ENCODE assay signal across 20 cellular contexts in the genomic region with DNA sequence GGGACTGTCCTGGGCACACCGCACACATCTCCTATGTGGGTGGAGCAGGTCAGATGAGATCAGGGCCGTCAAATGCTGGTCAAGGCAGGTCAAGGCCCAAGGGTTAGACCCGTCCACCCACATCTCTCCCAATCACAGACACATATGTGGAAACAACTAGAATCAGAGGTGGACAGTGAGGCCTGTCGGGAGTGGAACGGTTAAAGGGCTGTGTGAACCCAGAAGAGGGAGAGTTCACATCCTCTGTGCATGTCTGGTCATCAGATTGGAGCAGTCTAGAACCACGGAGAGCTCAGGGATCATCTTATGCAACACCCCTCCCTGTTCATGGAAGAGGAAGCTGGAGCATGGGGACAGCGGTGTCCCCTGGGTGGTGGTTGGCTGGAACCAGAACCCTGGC. TPM values are rescaled to one million over a fixed set of nuclear protein-coding genes. Genes with fewer than 3 reads are reported as not detected.
DNase-seq lines count a peak whose midpoint lies in the region; ATAC-seq, FAIRE-seq and TF ChIP-seq lines count a peak whose summit lies in the region.
"Had no signal": no experiment of that assay in that cellular context is flagged by ENCODE, and none has a peak within 500 bp of the region (broad histone marks: within the 10 kb centered on the region; RNA-seq: fewer than 3 reads in every experiment).

No MANE protein-coding gene starts in this region.

- H3K27ac ChIP-seq in left ventricle myocardium inferior (replicated peaks) (no peak overlapping the region), HepG2 (ENCODE audit: extremely low read length, insufficient read depth, low read length) (peak overlapping the region; percentile 57), upper lobe of right lung (no peak overlapping the region)
- H3K27ac ChIP-seq: BLaER1 had no signal

- BruUV-seq in HepG2 (replicated peaks; lab: Mats Ljungman, UMichigan) = no TSS peak

- TF ChIP-seq EP300 in HepG2 (IDR thresholded peaks at IDR 0.05; ENCODE audit: low read depth in 2 of 2, low read length in 2 of 2) (no peak), HepG2 (CRISPR knock-in tag; IDR thresholded peaks at IDR 0.05; ENCODE audit: borderline replicate concordance) (no peak)

- intact Hi-C loops in Right ventricle myocardium inferior (cut with DNase I) = no loop called here
- intact Hi-C loops in left ventricle myocardium inferior (cut with micrococcal nuclease) = no loop called here
- intact Hi-C loops in HepG2 (cut with micrococcal nuclease; ENCODE audit: unreplicated experiment) = no loop called here
- intact Hi-C loops in upper lobe of right lung (cut with DNase I) = no loop called here

- H3K79me2 ChIP-seq in HepG2 (ENCODE audit: insufficient read depth, low read length) = no peaks in the 10 kb centered on the region

- FAIRE-seq in bronchial epithelial cell (lab: Jason Lieb, UNC) = peak; percentile 7
- FAIRE-seq in HepG2 (lab: Jason Lieb, UNC) = peak; percentile 64
- FAIRE-seq in HTR-8/SVneo (lab: Jason Lieb, UNC) = no peak
- FAIRE-seq: GM12878, GM18507 had no signal

- CTCF ChIA-PET in HepG2 (lab: Yijun Ruan, JAX; ENCODE audit: low intra/inter-chr PET ratio, low total read pairs) = no interaction called here

- H3K27me3 ChIP-seq in left ventricle myocardium inferior (ENCODE audit: low read depth) (no peaks in the 10 kb centered on the region), bronchial epithelial cell (ENCODE audit: control insufficient read depth, insufficient read depth, low read length) (no peaks in the 10 kb centered on the region), HepG2 (ENCODE audit: control insufficient read depth in 1 of 2, insufficient read depth in 2 of 2, low read length in 2 of 2) (no peaks in the 10 kb centered on the region), upper lobe of right lung (no peaks in the 10 kb centered on the region)
- H3K27me3 ChIP-seq: BLaER1 had no signal

- H3K36me3 ChIP-seq in left ventricle myocardium inferior (peaks cover 42% of the 10 kb centered on the region), bronchial epithelial cell (ENCODE audit: control insufficient read depth, insufficient read depth, low read length) (peaks cover 1% of the 10 kb centered on the region), HepG2 (replicated peaks in 1 of 2; ENCODE audit: control insufficient read depth in 1 of 2, insufficient read depth in 2 of 2, low read length in 2 of 2) (no peaks in the 10 kb centered on the region), upper lobe of right lung (peaks cover 19% of the 10 kb centered on the region)

- no peak overlapping the region for H3K9ac ChIP-seq in HepG2 (ENCODE audit: insufficient read depth, low read depth, low read length)
- H3K9ac ChIP-seq: BLaER1 had no signal

- WGBS in HepG2 (ENCODE audit: low lambda C conversion rate) = 22% methylated on average over 7 of the region's 7 CpGs

- TF ChIP-seq POLR2A in HepG2 (IDR thresholded peaks at IDR 0.05; ENCODE audit: insufficient read depth in 1 of 2, low read depth in 2 of 2, low read length in 2 of 2) = no peak

- no peak for TF ChIP-seq CTCF in left ventricle myocardium inferior (IDR thresholded peaks at IDR 0.05; ENCODE audit: borderline replicate concordance)
- TF ChIP-seq CTCF in bronchial epithelial cell (IDR thresholded peaks at IDR 0.05; ENCODE audit: insufficient read depth, low read length, severe bottlenecking) = no peak
- TF ChIP-seq CTCF in HepG2 (CRISPR knock-in tag; IDR thresholded peaks at IDR 0.05) = 0 out of 2 replicates have a peak, but pooled peaks have one; percentile 4
- no peak for TF ChIP-seq CTCF in upper lobe of right lung (IDR thresholded peaks at IDR 0.05)
- TF ChIP-seq CTCF in foreskin fibroblast (IDR thresholded peaks at IDR 0.05; ENCODE audit: low read depth, low read length) = no peak

- H3K4me3 ChIP-seq in left ventricle myocardium inferior (no peak overlapping the region), bronchial epithelial cell (ENCODE audit: low read depth, low read length) (no peak overlapping the region), HepG2 (replicated peaks in 1 of 3; ENCODE audit: insufficient read depth in 1 of 3, low read depth in 2 of 3, low read length in 3 of 3) (no peak overlapping the region), upper lobe of right lung (no peak overlapping the region), foreskin fibroblast (ENCODE audit: low read depth in 1 of 2, low read length in 2 of 2) (no peak overlapping the region)
- H3K4me3 ChIP-seq: BLaER1, GM12878, GM23338 had no signal

- no peak overlapping the region for H2AFZ ChIP-seq in HepG2 (ENCODE audit: low read length)
- H2AFZ ChIP-seq: GM23338 had no signal

- DNase-seq in Right ventricle myocardium inferior (ENCODE audit: missing footprints) (peak; percentile 39), left ventricle myocardium inferior (no peak), bronchial epithelial cell (ENCODE audit: low read depth) (no peak), HepG2 (ENCODE audit: low spot score) (peak; percentile 57), upper lobe of right lung (no peak), HTR-8/SVneo (ENCODE audit: insufficient read length, low spot score) (no peak), foreskin fibroblast (no peak), ureter (ENCODE audit: low spot score) (no peak)
- DNase-seq: 8988T; Calu3; CD8-positive, alpha-beta T cell; DMS79 treated with DMSO at 0.1 percent for 48 hours; H7 had no signal

- ATAC-seq in Right ventricle myocardium inferior (no peak), HepG2 (peak; percentile 61), upper lobe of right lung (peak; percentile 38)
- ATAC-seq: CD8-positive, alpha-beta T cell; GM12878; GM23338; HCT116 had no signal

- POLR2A ChIA-PET in HepG2 (lab: Yijun Ruan, JAX) = interaction anchor here (0.8 to 1.5 kb wide), 6 partner anchors 21 to 92 kb away, joined by 3 to 5 read pairs (median 4); a partner anchor contains a TSS

- H4K20me1 ChIP-seq in HepG2 (ENCODE audit: insufficient read depth, low read length) = no peaks in the 10 kb centered on the region
- H4K20me1 ChIP-seq: BLaER1 had no signal

- H3K4me2 ChIP-seq in HepG2 (ENCODE audit: low read depth, low read length) = peak overlapping the region; percentile 25; the same call in 1 of the 2 replicates
- H3K4me2 ChIP-seq: BLaER1, GM23338 had no signal

- no peaks in the 10 kb centered on the region for H3K9me3 ChIP-seq in left ventricle myocardium inferior (replicated peaks)
- no peaks in the 10 kb centered on the region for H3K9me3 ChIP-seq in HepG2 (ENCODE audit: low read length)
- H3K9me3 ChIP-seq in upper lobe of right lung = no peaks in the 10 kb centered on the region
- H3K9me3 ChIP-seq: BLaER1 had no signal

- TF ChIP-seq RAD21 in HepG2 (CRISPR knock-in tag; IDR thresholded peaks at IDR 0.05) = no peak

- in situ Hi-C loops in HepG2 (cut with HindIII; ENCODE audit: extremely low pct_ligation_motif_present, low pct_unique_long_range_greater_than_20kb) = no loop called here

- H3K4me1 ChIP-seq in left ventricle myocardium inferior = peaks cover 18% of the 10 kb centered on the region
- peaks cover 72% of the 10 kb centered on the region for H3K4me1 ChIP-seq in HepG2 (ENCODE audit: insufficient read depth, low read length)
- H3K4me1 ChIP-seq in upper lobe of right lung = peaks cover 9% of the 10 kb centered on the region

RNA-seq across cellular contexts. Expression of a gene that starts 5.9 kb away (rescaled TPM):
- total RNA-seq in Right ventricle myocardium inferior (131 TPM), left ventricle myocardium inferior (128 TPM), bronchial epithelial cell (71.0 and 76.1 TPM in 2 replicates), HepG2 (2016; rRNA removed; fragmentation: Illumina TruSeq; extraction: Trizol) (84.4 and 93.9 TPM in 2 replicates), upper lobe of right lung (84.4 TPM), ureter (78.1 TPM)
- total RNA-seq in HepG2 (2016; cell fraction: cytosol; rRNA removed; fragmentation: Illumina TruSeq; extraction: Trizol; ENCODE audit: low read depth) = 41.1 and 42.9 TPM in 2 replicates
- 84.6 and 107 TPM in 2 replicates for total RNA-seq in HepG2 (2016; cell fraction: insoluble cytoplasmic fraction; rRNA removed; fragmentation: Illumina TruSeq; extraction: Trizol)
- total RNA-seq in HepG2 (2016; cell fraction: membrane; rRNA removed; fragmentation: Illumina TruSeq; extraction: Trizol) = 42.2 and 46.1 TPM in 2 replicates
- 24.2 and 31.3 TPM in 2 replicates for total RNA-seq in HepG2 (2016; cell fraction: nucleus; rRNA removed; fragmentation: Illumina TruSeq; extraction: Trizol)
- polyA plus RNA-seq in HepG2 (2011; rRNA removed) = 82.9 and 86.3 TPM in 2 replicates
- polyA plus RNA-seq in HepG2 (2011; cell fraction: cytosol; rRNA removed) = 95.6 and 112 TPM in 2 replicates
- 37.9 and 39.8 TPM in 2 replicates for polyA plus RNA-seq in HepG2 (2011; cell fraction: nucleus; rRNA removed)
- polyA plus RNA-seq in HepG2 (2012) = 58.0 and 65.9 TPM in 2 replicates
- polyA plus RNA-seq in HepG2 (2016; cell fraction: cytosol; fragmentation: Illumina TruSeq; extraction: Trizol; ENCODE audit: low read depth) = 53.8 and 56.3 TPM in 2 replicates
- 117 and 123 TPM in 2 replicates for polyA plus RNA-seq in HepG2 (2016; cell fraction: insoluble cytoplasmic fraction; fragmentation: Illumina TruSeq; extraction: Trizol; ENCODE audit: low read depth)
- polyA plus RNA-seq in HepG2 (2016; cell fraction: membrane; fragmentation: Illumina TruSeq; extraction: Trizol; ENCODE audit: low read depth) = 40.2 and 43.5 TPM in 2 replicates
- polyA plus RNA-seq in HepG2 (2016; cell fraction: nucleus; fragmentation: Illumina TruSeq; extraction: Trizol; ENCODE audit: insufficient read depth, low read depth) = 52.2 and 55.0 TPM in 2 replicates
- polyA minus RNA-seq in HepG2 (2011; rRNA and poly(A)+ RNA removed; ENCODE audit: low replicate concordance) = 36.6 and 96.3 TPM in 2 replicates
- polyA minus RNA-seq in HepG2 (2011; cell fraction: cytosol; rRNA and poly(A)+ RNA removed) = 34.4 and 36.9 TPM in 2 replicates
- polyA minus RNA-seq in HepG2 (2011; cell fraction: nucleus; rRNA and poly(A)+ RNA removed) = 8.1 and 12.2 TPM in 2 replicates

RNA-seq across cellular contexts. Expression of a gene that starts 7.4 kb away (rescaled TPM):
- total RNA-seq in Right ventricle myocardium inferior (18.3 TPM), left ventricle myocardium inferior (15.7 TPM), bronchial epithelial cell (15.5 and 18.1 TPM in 2 replicates), HepG2 (2016; rRNA removed; fragmentation: Illumina TruSeq; extraction: Trizol) (20.7 and 22.6 TPM in 2 replicates), upper lobe of right lung (27.1 TPM), ureter (17.6 TPM)
- total RNA-seq in HepG2 (2016; cell fraction: cytosol; rRNA removed; fragmentation: Illumina TruSeq; extraction: Trizol; ENCODE audit: low read depth) = 12.1 and 12.4 TPM in 2 replicates
- 18.5 and 24.1 TPM in 2 replicates for total RNA-seq in HepG2 (2016; cell fraction: insoluble cytoplasmic fraction; rRNA removed; fragmentation: Illumina TruSeq; extraction: Trizol)
- total RNA-seq in HepG2 (2016; cell fraction: membrane; rRNA removed; fragmentation: Illumina TruSeq; extraction: Trizol) = 27.2 and 28.7 TPM in 2 replicates
- 11.7 and 12.8 TPM in 2 replicates for total RNA-seq in HepG2 (2016; cell fraction: nucleus; rRNA removed; fragmentation: Illumina TruSeq; extraction: Trizol)
- 19.1 and 21.2 TPM in 2 replicates for polyA plus RNA-seq in HepG2 (2011; rRNA removed)
- 16.1 and 20.9 TPM in 2 replicates for polyA plus RNA-seq in HepG2 (2011; cell fraction: cytosol; rRNA removed)
- 17.0 and 18.7 TPM in 2 replicates for polyA plus RNA-seq in HepG2 (2011; cell fraction: nucleus; rRNA removed)
- 5.5 and 18.8 TPM in 2 replicates for polyA plus RNA-seq in HepG2 (2012)
- polyA plus RNA-seq in HepG2 (2016; cell fraction: cytosol; fragmentation: Illumina TruSeq; extraction: Trizol; ENCODE audit: low read depth) = 17.8 and 20.3 TPM in 2 replicates
- 31.4 and 39.7 TPM in 2 replicates for polyA plus RNA-seq in HepG2 (2016; cell fraction: insoluble cytoplasmic fraction; fragmentation: Illumina TruSeq; extraction: Trizol; ENCODE audit: low read depth)
- 29.3 and 33.3 TPM in 2 replicates for polyA plus RNA-seq in HepG2 (2016; cell fraction: membrane; fragmentation: Illumina TruSeq; extraction: Trizol; ENCODE audit: low read depth)
- 27.1 and 31.4 TPM in 2 replicates for polyA plus RNA-seq in HepG2 (2016; cell fraction: nucleus; fragmentation: Illumina TruSeq; extraction: Trizol; ENCODE audit: insufficient read depth, low read depth)
- 13.9 and 15.8 TPM in 2 replicates for polyA minus RNA-seq in HepG2 (2011; rRNA and poly(A)+ RNA removed; ENCODE audit: low replicate concordance)
- polyA minus RNA-seq in HepG2 (2011; cell fraction: cytosol; rRNA and poly(A)+ RNA removed) = 8.7 and 13.6 TPM in 2 replicates
- polyA minus RNA-seq in HepG2 (2011; cell fraction: nucleus; rRNA and poly(A)+ RNA removed) = 3.9 and 5.5 TPM in 2 replicates

RNA-seq across cellular contexts. Expression of a gene that starts 21.2 kb away (rescaled TPM):
- total RNA-seq in Right ventricle myocardium inferior (7.5 TPM), left ventricle myocardium inferior (5.6 TPM), bronchial epithelial cell (10.4 and 15.5 TPM in 2 replicates), HepG2 (2016; rRNA removed; fragmentation: Illumina TruSeq; extraction: Trizol) (33.2 and 36.3 TPM in 2 replicates), upper lobe of right lung (10.2 TPM), ureter (4.5 TPM)
- 17.6 and 24.5 TPM in 2 replicates for total RNA-seq in HepG2 (2016; cell fraction: cytosol; rRNA removed; fragmentation: Illumina TruSeq; extraction: Trizol; ENCODE audit: low read depth)
- total RNA-seq in HepG2 (2016; cell fraction: insoluble cytoplasmic fraction; rRNA removed; fragmentation: Illumina TruSeq; extraction: Trizol) = 27.9 and 37.1 TPM in 2 replicates
- total RNA-seq in HepG2 (2016; cell fraction: membrane; rRNA removed; fragmentation: Illumina TruSeq; extraction: Trizol) = 28.3 and 36.0 TPM in 2 replicates
- 15.6 and 16.8 TPM in 2 replicates for total RNA-seq in HepG2 (2016; cell fraction: nucleus; rRNA removed; fragmentation: Illumina TruSeq; extraction: Trizol)
- 7.4 and 8.9 TPM in 2 replicates for polyA plus RNA-seq in HepG2 (2011; rRNA removed)
- 10.6 and 22.0 TPM in 2 replicates for polyA plus RNA-seq in HepG2 (2011; cell fraction: cytosol; rRNA removed)
- polyA plus RNA-seq in HepG2 (2011; cell fraction: nucleus; rRNA removed) = 12.6 and 14.5 TPM in 2 replicates
- polyA plus RNA-seq in HepG2 (2012) = 7.4 and 9.2 TPM in 2 replicates
- 17.6 and 24.3 TPM in 2 replicates for polyA plus RNA-seq in HepG2 (2016; cell fraction: cytosol; fragmentation: Illumina TruSeq; extraction: Trizol; ENCODE audit: low read depth)
- 34.5 and 41.1 TPM in 2 replicates for polyA plus RNA-seq in HepG2 (2016; cell fraction: insoluble cytoplasmic fraction; fragmentation: Illumina TruSeq; extraction: Trizol; ENCODE audit: low read depth)
- 30.7 and 35.8 TPM in 2 replicates for polyA plus RNA-seq in HepG2 (2016; cell fraction: membrane; fragmentation: Illumina TruSeq; extraction: Trizol; ENCODE audit: low read depth)
- 28.3 and 35.8 TPM in 2 replicates for polyA plus RNA-seq in HepG2 (2016; cell fraction: nucleus; fragmentation: Illumina TruSeq; extraction: Trizol; ENCODE audit: insufficient read depth, low read depth)
- polyA minus RNA-seq in HepG2 (2011; rRNA and poly(A)+ RNA removed; ENCODE audit: low replicate concordance) = 16.9 and 20.3 TPM in 2 replicates
- 9.3 and 12.0 TPM in 2 replicates for polyA minus RNA-seq in HepG2 (2011; cell fraction: cytosol; rRNA and poly(A)+ RNA removed)
- 3.4 and 3.6 TPM in 2 replicates for polyA minus RNA-seq in HepG2 (2011; cell fraction: nucleus; rRNA and poly(A)+ RNA removed)

RNA-seq across cellular contexts. Expression of a gene that starts 23.1 kb away (rescaled TPM):
- total RNA-seq in Right ventricle myocardium inferior (1.5 TPM), left ventricle myocardium inferior (1.3 TPM), bronchial epithelial cell (under 0.01 and 0.26 TPM in 2 replicates), HepG2 (2016; rRNA removed; fragmentation: Illumina TruSeq; extraction: Trizol) (3.9 and 4.2 TPM in 2 replicates), upper lobe of right lung (7.5 TPM), ureter (4.6 TPM)
- total RNA-seq in HepG2 (2016; cell fraction: cytosol; rRNA removed; fragmentation: Illumina TruSeq; extraction: Trizol; ENCODE audit: low read depth) = 1.3 and 1.9 TPM in 2 replicates
- 3.0 and 4.3 TPM in 2 replicates for total RNA-seq in HepG2 (2016; cell fraction: insoluble cytoplasmic fraction; rRNA removed; fragmentation: Illumina TruSeq; extraction: Trizol)
- total RNA-seq in HepG2 (2016; cell fraction: membrane; rRNA removed; fragmentation: Illumina TruSeq; extraction: Trizol) = 4.3 and 4.5 TPM in 2 replicates
- total RNA-seq in HepG2 (2016; cell fraction: nucleus; rRNA removed; fragmentation: Illumina TruSeq; extraction: Trizol) = 1.9 and 2.1 TPM in 2 replicates
- polyA plus RNA-seq in HepG2 (2011; rRNA removed) = 2.8 and 3.1 TPM in 2 replicates
- 1.7 and 2.0 TPM in 2 replicates for polyA plus RNA-seq in HepG2 (2011; cell fraction: cytosol; rRNA removed)
- 2.5 and 2.9 TPM in 2 replicates for polyA plus RNA-seq in HepG2 (2011; cell fraction: nucleus; rRNA removed)
- 1.5 and 1.9 TPM in 2 replicates for polyA plus RNA-seq in HepG2 (2012)
- 1.2 TPM in 2 replicates for polyA plus RNA-seq in HepG2 (2016; cell fraction: cytosol; fragmentation: Illumina TruSeq; extraction: Trizol; ENCODE audit: low read depth)
- 2.9 and 5.0 TPM in 2 replicates for polyA plus RNA-seq in HepG2 (2016; cell fraction: insoluble cytoplasmic fraction; fragmentation: Illumina TruSeq; extraction: Trizol; ENCODE audit: low read depth)
- 2.3 and 2.5 TPM in 2 replicates for polyA plus RNA-seq in HepG2 (2016; cell fraction: membrane; fragmentation: Illumina TruSeq; extraction: Trizol; ENCODE audit: low read depth)
- 3.7 and 4.3 TPM in 2 replicates for polyA plus RNA-seq in HepG2 (2016; cell fraction: nucleus; fragmentation: Illumina TruSeq; extraction: Trizol; ENCODE audit: insufficient read depth, low read depth)
- polyA minus RNA-seq in HepG2 (2011; rRNA and poly(A)+ RNA removed; ENCODE audit: low replicate concordance) = 0.70 and 5.7 TPM in 2 replicates
- polyA minus RNA-seq in HepG2 (2011; cell fraction: cytosol; rRNA and poly(A)+ RNA removed) = 1.9 and 2.0 TPM in 2 replicates
- 1.2 and 1.3 TPM in 2 replicates for polyA minus RNA-seq in HepG2 (2011; cell fraction: nucleus; rRNA and poly(A)+ RNA removed)
- total RNA-seq: A673; CD8-positive, alpha-beta T cell; H7 had no signal

RNA-seq across cellular contexts. Expression of a gene that starts 38.5 kb away (rescaled TPM):
- total RNA-seq in Right ventricle myocardium inferior = 3.4 TPM
- total RNA-seq in left ventricle myocardium inferior = 4.8 TPM
- 16.6 and 22.7 TPM in 2 replicates for total RNA-seq in bronchial epithelial cell
- 3.4 and 9.3 TPM in 2 replicates for total RNA-seq in HepG2 (2016; rRNA removed; fragmentation: Illumina TruSeq; extraction: Trizol)
- total RNA-seq in HepG2 (2016; cell fraction: cytosol; rRNA removed; fragmentation: Illumina TruSeq; extraction: Trizol; ENCODE audit: low read depth) = 1.5 and 2.2 TPM in 2 replicates
- 3.2 and 9.6 TPM in 2 replicates for total RNA-seq in HepG2 (2016; cell fraction: insoluble cytoplasmic fraction; rRNA removed; fragmentation: Illumina TruSeq; extraction: Trizol)
- total RNA-seq in HepG2 (2016; cell fraction: membrane; rRNA removed; fragmentation: Illumina TruSeq; extraction: Trizol) = 1.3 and 2.0 TPM in 2 replicates
- 8.8 and 12.8 TPM in 2 replicates for total RNA-seq in HepG2 (2016; cell fraction: nucleus; rRNA removed; fragmentation: Illumina TruSeq; extraction: Trizol)
- 33.9 and 67.5 TPM in 2 replicates for polyA plus RNA-seq in HepG2 (2011; rRNA removed)
- 24.8 and 27.3 TPM in 2 replicates for polyA plus RNA-seq in HepG2 (2011; cell fraction: cytosol; rRNA removed)
- 178 and 181 TPM in 2 replicates for polyA plus RNA-seq in HepG2 (2011; cell fraction: nucleus; rRNA removed)
- 30.3 and 30.5 TPM in 2 replicates for polyA plus RNA-seq in HepG2 (2012)
- polyA plus RNA-seq in HepG2 (2016; cell fraction: cytosol; fragmentation: Illumina TruSeq; extraction: Trizol; ENCODE audit: low read depth) = 1.1 and 1.2 TPM in 2 replicates
- 2.4 and 2.9 TPM in 2 replicates for polyA plus RNA-seq in HepG2 (2016; cell fraction: insoluble cytoplasmic fraction; fragmentation: Illumina TruSeq; extraction: Trizol; ENCODE audit: low read depth)
- polyA plus RNA-seq in HepG2 (2016; cell fraction: membrane; fragmentation: Illumina TruSeq; extraction: Trizol; ENCODE audit: low read depth) = 2.0 and 2.1 TPM in 2 replicates
- 23.7 and 32.1 TPM in 2 replicates for polyA plus RNA-seq in HepG2 (2016; cell fraction: nucleus; fragmentation: Illumina TruSeq; extraction: Trizol; ENCODE audit: insufficient read depth, low read depth)
- 0.09 and 15.4 TPM in 2 replicates for polyA minus RNA-seq in HepG2 (2011; rRNA and poly(A)+ RNA removed; ENCODE audit: low replicate concordance)
- polyA minus RNA-seq in HepG2 (2011; cell fraction: cytosol; rRNA and poly(A)+ RNA removed) = 6.0 and 9.8 TPM in 2 replicates
- 13.3 and 19.3 TPM in 2 replicates for polyA minus RNA-seq in HepG2 (2011; cell fraction: nucleus; rRNA and poly(A)+ RNA removed)
- total RNA-seq in upper lobe of right lung = 10.0 TPM
- total RNA-seq in ureter = 10.3 TPM
- total RNA-seq: A673, Calu3, G401 had no signal

Comparison
In these comparisons a context has a peak if more than half of its experiments do, and no peak if none do; other contexts are left out.
1. DNase-seq: peak in Right ventricle myocardium inferior (single experiment) and HepG2 (single experiment); none in left ventricle myocardium inferior (single experiment), bronchial epithelial cell (single experiment), upper lobe of right lung (single experiment), HTR-8/SVneo (single experiment), foreskin fibroblast (0 of 2) and ureter (single experiment).